Comparison of ENCODE assay signal across 19 cellular contexts in the genomic region with DNA sequence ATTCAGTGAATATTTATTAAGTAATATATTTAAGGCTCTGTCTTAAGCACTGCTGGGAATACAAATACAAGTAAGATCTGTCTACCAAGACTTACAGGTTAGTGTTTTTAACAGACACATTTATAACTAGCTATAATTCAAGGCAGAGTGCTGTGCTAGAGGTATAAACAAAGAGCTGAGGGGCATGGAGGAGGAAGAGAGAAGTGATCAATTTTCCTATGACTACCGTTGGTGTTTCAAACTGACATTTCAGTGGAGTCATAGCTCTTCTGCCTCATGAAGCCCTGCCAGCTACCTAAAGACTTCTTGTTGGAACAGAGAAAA.
"Had no signal": no experiment of that assay in that cellular context is flagged by ENCODE, and none has a peak within 500 bp of the region (broad histone marks: within the 10 kb centered on the region; RNA-seq: fewer than 3 reads in every experiment).

No MANE protein-coding gene starts in this region.

- H3K36me3 Mint-ChIP-seq: natural killer cell had no signal

- ATAC-seq: foreskin keratinocyte, left cardiac atrium, mucosa of descending colon, natural killer cell, pancreas, right lobe of liver had no signal

- H3K4me3 ChIP-seq: coronary artery, hepatocyte, mucosa of descending colon, pancreas, prostate gland, right lobe of liver, stomach, thoracic aorta, transverse colon had no signal

- H3K4me3 Mint-ChIP-seq: endodermal cell, natural killer cell had no signal

- H3K4me1 Mint-ChIP-seq: natural killer cell had no signal

- DNase-seq: effector CD4-positive, alpha-beta T cell; endodermal cell; erythroblast; foreskin keratinocyte; kidney; left cardiac atrium; mucosa of descending colon; natural killer cell; occipital lobe; pancreas; right lobe of liver; stimulated activated naive CD4-positive, alpha-beta T cell; stomach; substantia nigra; transverse colon had no signal

- H3K9me3 ChIP-seq: mucosa of descending colon, pancreas, prostate gland, right lobe of liver, thoracic aorta, transverse colon had no signal

- H3K27ac ChIP-seq: coronary artery, foreskin keratinocyte, hepatocyte, pancreas, prostate gland, right lobe of liver, stomach, thoracic aorta, transverse colon had no signal

- H3K27me3 ChIP-seq: foreskin keratinocyte, hepatocyte, pancreas, right lobe of liver, stomach, transverse colon had no signal

- H3K9me3 Mint-ChIP-seq: endodermal cell, natural killer cell had no signal

- H3K36me3 ChIP-seq: pancreas, prostate gland, right lobe of liver, thoracic aorta, transverse colon had no signal

- H3K27ac Mint-ChIP-seq: endodermal cell, natural killer cell had no signal

- H3K4me1 ChIP-seq: foreskin keratinocyte, pancreas, prostate gland, right lobe of liver, stomach had no signal
